ENCODE assay signal across 8 cellular contexts in genomic region chr7:143085603-143086002, GRCh38. TPM values are rescaled to one million over a fixed set of nuclear protein-coding genes. Genes with fewer than 3 reads are reported as not detected.
"Had no signal": no experiment of that assay in that cellular context is flagged by ENCODE, and none has a peak within 500 bp of the region (broad histone marks: within the 10 kb centered on the region; RNA-seq: fewer than 3 reads in every experiment).

No MANE protein-coding gene starts in this region.

RNA-seq across cellular contexts. Expression of gene OR6V1, which starts 33.5 kb away (rescaled TPM):
- total RNA-seq: LHCN-M2, MCF 10A, NCI-H460, PC-9, Right ventricle myocardium inferior, RPMI7951, SJCRH30, SK-MEL-5 had no signal

RNA-seq across cellular contexts. Expression of gene PIP, which starts 46.3 kb away (rescaled TPM):
- total RNA-seq: MCF 10A, NCI-H460, PC-9, Right ventricle myocardium inferior, RPMI7951, SJCRH30, SK-MEL-5 had no signal

RNA-seq across cellular contexts. Expression of gene OR9A2, which starts 58.7 kb away (rescaled TPM):
- total RNA-seq: LHCN-M2, MCF 10A, NCI-H460, PC-9, Right ventricle myocardium inferior, RPMI7951, SJCRH30, SK-MEL-5 had no signal
